ENCODE assay signal across 24 cellular contexts in the genomic region with DNA sequence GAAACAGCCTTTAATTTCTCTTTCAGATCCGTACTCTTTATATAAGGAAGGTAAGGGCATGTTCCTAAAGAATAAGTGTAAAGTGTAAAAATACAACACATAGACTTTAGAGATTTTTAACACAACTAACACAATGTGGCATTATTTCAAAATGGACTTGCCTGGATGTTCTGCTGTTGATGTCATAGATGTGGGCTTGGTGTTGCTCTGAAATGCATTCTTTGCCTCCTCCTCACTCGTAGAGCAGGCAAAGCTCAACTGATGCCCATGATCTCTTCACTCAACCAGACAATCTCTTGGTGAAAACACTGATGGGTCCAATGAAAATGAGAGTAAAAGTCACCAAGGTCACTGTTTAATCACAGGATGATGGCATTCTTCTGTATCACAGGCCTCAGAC.
"Had no signal": no experiment of that assay in that cellular context is flagged by ENCODE, and none has a peak within 500 bp of the region (broad histone marks: within the 10 kb centered on the region; RNA-seq: fewer than 3 reads in every experiment).

No MANE protein-coding gene starts in this region.

- H3K4me3 ChIP-seq: colonic mucosa, coronary artery, dorsolateral prefrontal cortex, esophagus muscularis mucosa, esophagus squamous epithelium, gastrocnemius medialis, gastroesophageal sphincter, heart left ventricle, heart right ventricle had no signal

- H3K36me3 ChIP-seq: colonic mucosa, esophagus muscularis mucosa, esophagus squamous epithelium, gastrocnemius medialis, gastroesophageal sphincter, heart left ventricle, heart right ventricle had no signal

- DNase-seq: colonic mucosa; cortex of kidney; dermis blood vessel endothelial cell; dorsolateral prefrontal cortex; effector CD4-positive, alpha-beta T cell; effector CD8-positive, alpha-beta T cell; effector memory CD4-positive, alpha-beta T cell; effector memory CD8-positive, alpha-beta T cell; endodermal cell; erythroblast; esophagus squamous epithelium; foreskin fibroblast; foreskin keratinocyte; foreskin melanocyte; gastrocnemius medialis; glutamatergic neuron; head of caudate nucleus; heart left ventricle; heart right ventricle had no signal

- H3K27ac ChIP-seq: colonic mucosa, coronary artery, dorsolateral prefrontal cortex, epithelial cell of prostate, esophagus muscularis mucosa, esophagus squamous epithelium, foreskin keratinocyte, gastrocnemius medialis, gastroesophageal sphincter, heart left ventricle, heart right ventricle had no signal

- H3K9me3 ChIP-seq: colonic mucosa, esophagus muscularis mucosa, esophagus squamous epithelium, gastrocnemius medialis, gastroesophageal sphincter, heart left ventricle had no signal

- H3K27me3 ChIP-seq: colonic mucosa, foreskin keratinocyte had no signal

- ATAC-seq: effector memory CD8-positive, alpha-beta T cell; esophagus mucosa; foreskin keratinocyte; gastrocnemius medialis; gastroesophageal sphincter; heart left ventricle; heart right ventricle had no signal

- H3K4me1 ChIP-seq: colonic mucosa, esophagus muscularis mucosa, esophagus squamous epithelium, foreskin keratinocyte, gastrocnemius medialis, gastroesophageal sphincter, heart left ventricle, heart right ventricle had no signal
